In genomic region chr16:14613991-14614390, GRCh38 we compare ENCODE assay signal across 9 cellular contexts.
"Had no signal": no experiment of that assay in that cellular context is flagged by ENCODE, and none has a peak within 500 bp of the region (broad histone marks: within the 10 kb centered on the region; RNA-seq: fewer than 3 reads in every experiment).

No MANE protein-coding gene starts in this region.

- H3K4me3 ChIP-seq: GM23248, HAP-1, K562 had no signal

- DNase-seq: GM23248, GOT3, H7, HFFc6, IMR-90 had no signal

- H3K9me3 Mint-ChIP-seq: HFFc6 had no signal

- H2AFZ ChIP-seq: GM23248 had no signal

- H3K9ac ChIP-seq: GM23248 had no signal

- H3K27ac Mint-ChIP-seq: HFFc6 had no signal

- H3K27ac ChIP-seq: GM23248, HL-60 had no signal

- ATAC-seq: HCT116, K562 had no signal

- H3K9me3 ChIP-seq: HAP-1 had no signal

- H3K4me3 Mint-ChIP-seq: HFFc6 had no signal
